Comparison of ENCODE assay signal across 1 cellular context in genomic region chrX:23667239-23668177, GRCh38.
TF ChIP-seq lines count a peak whose summit lies in the region.

Gene PRDX4, plus strand, starts transcription at chrX:23667493. Its CDS starts 78 bp downstream, at chrX:23667571.

TF ChIP-seq in HepG2, 621 proteins besides CTCF, POLR2A, EP300 and RAD21 (continued from another document and continues in another):
- no peak for TF ChIP-seq ZNF839 (CRISPR knock-in tag; IDR thresholded peaks at IDR 0.05; ENCODE audit: borderline replicate concordance)
- TF ChIP-seq GATAD2A (CRISPR knock-in tag; IDR thresholded peaks at IDR 0.05) = no peak
- TF ChIP-seq YEATS4 (CRISPR knock-in tag; IDR thresholded peaks at IDR 0.05; ENCODE audit: borderline replicate concordance) = peak; percentile 89
- TF ChIP-seq ZNF276 (CRISPR knock-in tag; IDR thresholded peaks at IDR 0.05; ENCODE audit: low read depth) = no peak
- no peak for TF ChIP-seq MAZ (IDR thresholded peaks at IDR 0.05; ENCODE audit: borderline replicate concordance, low read depth, low read length)
- TF ChIP-seq MAZ (CRISPR knock-in tag; IDR thresholded peaks at IDR 0.05; ENCODE audit: low read depth) = peak; percentile 64
- TF ChIP-seq PHF21A (CRISPR knock-in tag; IDR thresholded peaks at IDR 0.05) = no peak
- TF ChIP-seq ZKSCAN8 (CRISPR knock-in tag; IDR thresholded peaks at IDR 0.05; ENCODE audit: borderline replicate concordance) = no peak
- TF ChIP-seq KLF6 (CRISPR knock-in tag; IDR thresholded peaks at IDR 0.05) = 0 out of 2 replicates have a peak, but pooled peaks have one; percentile 55
- TF ChIP-seq TRIM22 (IDR thresholded peaks at IDR 0.05) = no peak
- TF ChIP-seq ZNF232 (CRISPR knock-in tag; IDR thresholded peaks at IDR 0.05; ENCODE audit: borderline replicate concordance) = 0 out of 2 replicates have a peak, but pooled peaks have one; percentile 58
- no peak for TF ChIP-seq ESRRA (CRISPR knock-in tag; IDR thresholded peaks at IDR 0.05; ENCODE audit: low read depth)
- TF ChIP-seq ZBTB1 (CRISPR knock-in tag; IDR thresholded peaks at IDR 0.05; ENCODE audit: borderline replicate concordance) = no peak
- no peak for TF ChIP-seq CCAR2 (optimal IDR thresholded peaks at IDR 0.05; ENCODE audit: low read depth, low read length)
- no peak for TF ChIP-seq ZNF674 (CRISPR knock-in tag; IDR thresholded peaks at IDR 0.05; ENCODE audit: low read depth)
- TF ChIP-seq, protein P1, sequence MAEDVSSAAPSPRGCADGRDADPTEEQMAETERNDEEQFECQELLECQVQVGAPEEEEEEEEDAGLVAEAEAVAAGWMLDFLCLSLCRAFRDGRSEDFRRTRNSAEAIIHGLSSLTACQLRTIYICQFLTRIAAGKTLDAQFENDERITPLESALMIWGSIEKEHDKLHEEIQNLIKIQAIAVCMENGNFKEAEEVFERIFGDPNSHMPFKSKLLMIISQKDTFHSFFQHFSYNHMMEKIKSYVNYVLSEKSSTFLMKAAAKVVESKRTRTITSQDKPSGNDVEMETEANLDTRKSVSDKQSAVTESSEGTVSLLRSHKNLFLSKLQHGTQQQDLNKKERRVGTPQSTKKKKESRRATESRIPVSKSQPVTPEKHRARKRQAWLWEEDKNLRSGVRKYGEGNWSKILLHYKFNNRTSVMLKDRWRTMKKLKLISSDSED (CRISPR knock-in tag; IDR thresholded peaks at IDR 0.05) = no peak
- no peak for TF ChIP-seq ZNF879 (CRISPR knock-in tag; IDR thresholded peaks at IDR 0.05)
- TF ChIP-seq HES4 (CRISPR knock-in tag; IDR thresholded peaks at IDR 0.05; ENCODE audit: borderline replicate concordance) = peak; percentile 75
- no peak for TF ChIP-seq ZNF597 (CRISPR knock-in tag; IDR thresholded peaks at IDR 0.05)
- no peak; the same call in 1 of the 2 replicates for TF ChIP-seq HMG20B (CRISPR knock-in tag; conservative IDR thresholded peaks at IDR 0.05)
- TF ChIP-seq RXRA (CRISPR knock-in tag; IDR thresholded peaks at IDR 0.05) = peak; percentile 57
- no peak for TF ChIP-seq ATF6 (CRISPR knock-in tag; conservative IDR thresholded peaks at IDR 0.05)
- TF ChIP-seq SOX6 (IDR thresholded peaks at IDR 0.05) = no peak
- TF ChIP-seq SOX6 (CRISPR knock-in tag; IDR thresholded peaks at IDR 0.05) = peak; percentile 18; the same call in 1 of the 2 replicates
- 0 out of 2 replicates have a peak, but pooled peaks have one; percentile 46 for TF ChIP-seq CHCHD3 (CRISPR knock-in tag; IDR thresholded peaks at IDR 0.05)
- no peak for TF ChIP-seq ZBTB21 (CRISPR knock-in tag; IDR thresholded peaks at IDR 0.05)
- no peak for TF ChIP-seq SMARCC2 (IDR thresholded peaks at IDR 0.05)
- peak; percentile 82; the same call in 1 of the 2 replicates for TF ChIP-seq NFKB2 (CRISPR knock-in tag; IDR thresholded peaks at IDR 0.05; ENCODE audit: borderline replicate concordance)
- TF ChIP-seq, protein P2, sequence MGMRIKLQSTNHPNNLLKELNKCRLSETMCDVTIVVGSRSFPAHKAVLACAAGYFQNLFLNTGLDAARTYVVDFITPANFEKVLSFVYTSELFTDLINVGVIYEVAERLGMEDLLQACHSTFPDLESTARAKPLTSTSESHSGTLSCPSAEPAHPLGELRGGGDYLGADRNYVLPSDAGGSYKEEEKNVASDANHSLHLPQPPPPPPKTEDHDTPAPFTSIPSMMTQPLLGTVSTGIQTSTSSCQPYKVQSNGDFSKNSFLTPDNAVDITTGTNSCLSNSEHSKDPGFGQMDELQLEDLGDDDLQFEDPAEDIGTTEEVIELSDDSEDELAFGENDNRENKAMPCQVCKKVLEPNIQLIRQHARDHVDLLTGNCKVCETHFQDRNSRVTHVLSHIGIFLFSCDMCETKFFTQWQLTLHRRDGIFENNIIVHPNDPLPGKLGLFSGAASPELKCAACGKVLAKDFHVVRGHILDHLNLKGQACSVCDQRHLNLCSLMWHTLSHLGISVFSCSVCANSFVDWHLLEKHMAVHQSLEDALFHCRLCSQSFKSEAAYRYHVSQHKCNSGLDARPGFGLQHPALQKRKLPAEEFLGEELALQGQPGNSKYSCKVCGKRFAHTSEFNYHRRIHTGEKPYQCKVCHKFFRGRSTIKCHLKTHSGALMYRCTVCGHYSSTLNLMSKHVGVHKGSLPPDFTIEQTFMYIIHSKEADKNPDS (CRISPR knock-in tag; IDR thresholded peaks at IDR 0.05) = no peak
- TF ChIP-seq SP2 (CRISPR knock-in tag; IDR thresholded peaks at IDR 0.05) = no peak
- TF ChIP-seq GABPB1 (CRISPR knock-in tag; IDR thresholded peaks at IDR 0.05) = peak; percentile 74
- TF ChIP-seq KDM3A (CRISPR knock-in tag; IDR thresholded peaks at IDR 0.05; ENCODE audit: low read depth) = peak; percentile 65; the same call in 1 of the 2 replicates
- TF ChIP-seq, protein P3, sequence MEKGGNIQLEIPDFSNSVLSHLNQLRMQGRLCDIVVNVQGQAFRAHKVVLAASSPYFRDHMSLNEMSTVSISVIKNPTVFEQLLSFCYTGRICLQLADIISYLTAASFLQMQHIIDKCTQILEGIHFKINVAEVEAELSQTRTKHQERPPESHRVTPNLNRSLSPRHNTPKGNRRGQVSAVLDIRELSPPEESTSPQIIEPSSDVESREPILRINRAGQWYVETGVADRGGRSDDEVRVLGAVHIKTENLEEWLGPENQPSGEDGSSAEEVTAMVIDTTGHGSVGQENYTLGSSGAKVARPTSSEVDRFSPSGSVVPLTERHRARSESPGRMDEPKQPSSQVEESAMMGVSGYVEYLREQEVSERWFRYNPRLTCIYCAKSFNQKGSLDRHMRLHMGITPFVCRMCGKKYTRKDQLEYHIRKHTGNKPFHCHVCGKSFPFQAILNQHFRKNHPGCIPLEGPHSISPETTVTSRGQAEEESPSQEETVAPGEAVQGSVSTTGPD (CRISPR knock-in tag; IDR thresholded peaks at IDR 0.05) = no peak
- no peak for TF ChIP-seq ZNF256 (CRISPR knock-in tag; conservative IDR thresholded peaks at IDR 0.05)
- TF ChIP-seq ZNF841 (CRISPR knock-in tag; IDR thresholded peaks at IDR 0.05; ENCODE audit: borderline replicate concordance) = peak; percentile 42; the same call in 1 of the 2 replicates
- TF ChIP-seq ATF1 (CRISPR knock-in tag; IDR thresholded peaks at IDR 0.05) = no peak
- TF ChIP-seq, protein P4, sequence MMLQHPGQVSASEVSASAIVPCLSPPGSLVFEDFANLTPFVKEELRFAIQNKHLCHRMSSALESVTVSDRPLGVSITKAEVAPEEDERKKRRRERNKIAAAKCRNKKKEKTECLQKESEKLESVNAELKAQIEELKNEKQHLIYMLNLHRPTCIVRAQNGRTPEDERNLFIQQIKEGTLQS (CRISPR knock-in tag; IDR thresholded peaks at IDR 0.05) = 0 out of 2 replicates have a peak, but pooled peaks have one; percentile 17
- TF ChIP-seq ZNF616 (CRISPR knock-in tag; IDR thresholded peaks at IDR 0.05; ENCODE audit: low read depth) = peak; percentile 83; the same call in 1 of the 2 replicates
- peak; percentile 40; the same call in 1 of the 2 replicates for TF ChIP-seq TSC22D2 (CRISPR knock-in tag; IDR thresholded peaks at IDR 0.05; ENCODE audit: borderline replicate concordance)
- peak; percentile 81 for TF ChIP-seq KDM2A (CRISPR knock-in tag; IDR thresholded peaks at IDR 0.05; ENCODE audit: borderline replicate concordance, low read depth)
- peak; percentile 63; the same call in 1 of the 2 replicates for TF ChIP-seq ZNF773 (CRISPR knock-in tag; IDR thresholded peaks at IDR 0.05; ENCODE audit: borderline replicate concordance)
- TF ChIP-seq ZNF501 (CRISPR knock-in tag; IDR thresholded peaks at IDR 0.05) = 0 out of 2 replicates have a peak, but pooled peaks have one; percentile 21
- no peak for TF ChIP-seq MAFF (IDR thresholded peaks at IDR 0.05; ENCODE audit: low read depth, low read length)
- TF ChIP-seq ZNF878 (CRISPR knock-in tag; IDR thresholded peaks at IDR 0.05) = no peak
- 0 out of 2 replicates have a peak, but pooled peaks have one; percentile 46 for TF ChIP-seq THAP8 (CRISPR knock-in tag; IDR thresholded peaks at IDR 0.05; ENCODE audit: borderline replicate concordance)
- TF ChIP-seq, protein P5, sequence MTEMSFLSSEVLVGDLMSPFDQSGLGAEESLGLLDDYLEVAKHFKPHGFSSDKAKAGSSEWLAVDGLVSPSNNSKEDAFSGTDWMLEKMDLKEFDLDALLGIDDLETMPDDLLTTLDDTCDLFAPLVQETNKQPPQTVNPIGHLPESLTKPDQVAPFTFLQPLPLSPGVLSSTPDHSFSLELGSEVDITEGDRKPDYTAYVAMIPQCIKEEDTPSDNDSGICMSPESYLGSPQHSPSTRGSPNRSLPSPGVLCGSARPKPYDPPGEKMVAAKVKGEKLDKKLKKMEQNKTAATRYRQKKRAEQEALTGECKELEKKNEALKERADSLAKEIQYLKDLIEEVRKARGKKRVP (CRISPR knock-in tag; IDR thresholded peaks at IDR 0.05) = no peak
- TF ChIP-seq ELF4 (CRISPR knock-in tag; IDR thresholded peaks at IDR 0.05; ENCODE audit: borderline replicate concordance) = no peak
- TF ChIP-seq KMT2A (CRISPR knock-in tag; IDR thresholded peaks at IDR 0.05) = peak; percentile 27; the same call in 1 of the 2 replicates
- TF ChIP-seq KLF12 (CRISPR knock-in tag; IDR thresholded peaks at IDR 0.05; ENCODE audit: borderline replicate concordance) = 0 out of 2 replicates have a peak, but pooled peaks have one; percentile 34
- no peak for TF ChIP-seq NR2F6 (IDR thresholded peaks at IDR 0.05)
- TF ChIP-seq NR2F6 (CRISPR knock-in tag; IDR thresholded peaks at IDR 0.05) = no peak; the same call in 1 of the 2 replicates
- no peak for TF ChIP-seq SIX4 (CRISPR knock-in tag; IDR thresholded peaks at IDR 0.05)
- 0 out of 2 replicates have a peak, but pooled peaks have one; percentile 16 for TF ChIP-seq ZNF362 (CRISPR knock-in tag; IDR thresholded peaks at IDR 0.05; ENCODE audit: borderline replicate concordance)
- TF ChIP-seq GPN1 (CRISPR knock-in tag; IDR thresholded peaks at IDR 0.05; ENCODE audit: borderline replicate concordance) = no peak
- no peak for TF ChIP-seq SP1 (IDR thresholded peaks at IDR 0.05)
- peak; percentile 51; the same call in 1 of the 2 replicates for TF ChIP-seq SP1 (CRISPR knock-in tag; IDR thresholded peaks at IDR 0.05)
- TF ChIP-seq RBM22 (optimal IDR thresholded peaks at IDR 0.05; ENCODE audit: low read length) = no peak
- TF ChIP-seq SCMH1 (CRISPR knock-in tag; IDR thresholded peaks at IDR 0.05; ENCODE audit: borderline replicate concordance) = no peak
- no peak for TF ChIP-seq IKZF1 (IDR thresholded peaks at IDR 0.05)
